In the genomic region with DNA sequence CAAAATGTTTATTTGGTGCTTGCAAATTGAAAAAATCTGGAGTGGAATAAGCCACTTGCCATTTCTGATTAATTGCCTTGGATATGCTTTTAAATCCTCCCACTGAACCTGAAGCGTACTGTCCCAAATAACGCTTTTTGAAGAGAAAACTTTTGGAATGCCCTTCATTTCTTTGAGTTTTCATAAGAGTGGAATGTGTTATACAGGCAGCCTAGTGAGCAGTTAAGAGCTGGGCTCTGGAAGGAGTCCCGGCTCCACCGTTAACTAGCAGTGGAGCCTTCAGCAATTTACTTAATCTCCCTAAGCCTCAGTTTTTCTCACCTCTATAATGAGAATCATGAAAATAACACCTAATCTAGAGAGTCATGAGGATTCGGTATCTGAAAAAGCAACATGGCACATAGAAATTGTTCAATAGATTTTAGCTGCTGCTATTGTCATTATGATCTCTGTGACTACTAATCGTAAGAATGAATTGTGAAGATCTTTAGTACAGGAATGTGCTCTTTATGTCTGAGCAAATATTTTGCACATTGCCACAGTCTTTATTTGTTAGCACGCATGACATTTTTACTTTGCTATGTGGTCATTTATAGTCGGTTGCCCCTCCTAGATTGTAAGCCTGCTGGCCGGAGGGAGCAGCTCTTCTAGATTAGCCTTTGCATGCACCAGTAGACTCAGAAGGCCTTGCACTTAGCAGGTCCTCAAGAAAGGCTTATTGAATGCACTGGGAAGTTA, we compare ENCODE assay signal across 12 cellular contexts.
"Had no signal": no experiment of that assay in that cellular context is flagged by ENCODE, and none has a peak within 500 bp of the region (broad histone marks: within the 10 kb centered on the region; RNA-seq: fewer than 3 reads in every experiment).

No MANE protein-coding gene starts in this region.

- DNase-seq: activated CD4-positive, alpha-beta T cell treated with anti-CD3 and anti-CD28 coated beads, Interleukin-2, amount 50 U/mL, for 4 hours; activated effector memory CD4-positive, alpha-beta T cell treated with anti-CD3 and anti-CD28 coated beads, Interleukin-2, amount 50 U/mL, for 16 hours; activated T-cell treated with anti-CD3 and anti-CD28 coated beads, Interleukin-2, amount 50 U/mL, for 1 hour; kidney glomerular epithelial cell; retina had no signal

- H3K4me1 Mint-ChIP-seq: neural progenitor cell had no signal

- H3K4me3 Mint-ChIP-seq: activated naive CD8-positive, alpha-beta T cell; neural progenitor cell had no signal

- H2AFZ ChIP-seq: hepatocyte, neural progenitor cell had no signal

- H3K9me3 Mint-ChIP-seq: neural progenitor cell had no signal

- H3K4me2 ChIP-seq: hepatocyte, neural progenitor cell, smooth muscle cell had no signal

- H3K36me3 ChIP-seq: neural progenitor cell had no signal

- H3K4me1 ChIP-seq: neural progenitor cell had no signal

- FAIRE-seq: bronchial epithelial cell, endothelial cell of umbilical vein had no signal

- H3K9ac ChIP-seq: neural progenitor cell had no signal

- H3K27ac Mint-ChIP-seq: activated naive CD8-positive, alpha-beta T cell; neural progenitor cell had no signal

- H3K36me3 Mint-ChIP-seq: activated naive CD8-positive, alpha-beta T cell; neural progenitor cell had no signal

- ATAC-seq: activated CD4-positive, CD25-positive, alpha-beta regulatory T cell treated with anti-CD3 and anti-CD28 coated beads, Interleukin-2, amount 50 U/mL, for 24 hours had no signal

- H3K4me3 ChIP-seq: hepatocyte, neural progenitor cell, smooth muscle cell had no signal

- H3K27me3 ChIP-seq: hepatocyte, neural progenitor cell had no signal

- H3K27ac ChIP-seq: hepatocyte, neural progenitor cell had no signal
